19 cellular contexts compared by ENCODE assay signal in the genomic region with DNA sequence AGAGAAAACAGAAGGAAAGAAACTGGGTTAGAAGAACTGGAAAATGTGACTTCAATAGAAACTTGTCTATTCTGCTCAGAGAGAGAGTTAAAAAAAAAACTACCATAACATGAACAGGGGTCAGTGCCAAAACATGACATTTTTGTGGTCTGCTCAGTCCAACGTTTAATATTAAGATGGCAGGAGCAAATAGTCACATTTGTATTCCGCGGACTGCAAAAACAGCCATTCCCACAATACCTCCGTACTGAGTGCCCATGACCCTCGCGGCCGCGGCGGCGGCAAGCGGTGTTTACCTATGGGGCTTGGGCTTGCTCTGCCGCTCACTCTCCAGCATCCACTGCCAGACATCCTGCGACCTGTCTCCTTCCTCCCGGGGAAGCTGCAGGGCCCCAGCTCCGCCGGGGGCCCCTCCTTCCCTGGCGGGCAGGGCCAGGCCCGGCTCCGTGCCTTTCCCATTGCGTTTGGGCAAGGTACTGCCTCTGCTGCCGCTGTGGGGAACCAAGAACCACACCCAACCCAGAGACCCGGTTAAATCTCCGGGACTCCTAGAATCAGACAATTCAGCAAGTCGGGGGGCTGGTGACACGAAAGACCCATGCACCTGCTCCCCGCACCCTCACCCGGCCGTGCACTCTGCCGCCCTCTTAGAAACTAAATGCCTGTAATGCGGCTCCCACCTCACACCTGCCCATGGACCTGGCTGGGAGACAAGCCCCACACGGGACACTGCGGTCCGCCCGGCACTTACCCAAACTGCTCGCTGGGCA.
"Had no signal": no experiment of that assay in that cellular context is flagged by ENCODE, and none has a peak within 500 bp of the region (broad histone marks: within the 10 kb centered on the region; RNA-seq: fewer than 3 reads in every experiment).

No MANE protein-coding gene starts in this region.

- H3K4me1 Mint-ChIP-seq: activated B cell treated with CpG ODN at 0.5 μM for 24 hours had no signal

- ATAC-seq: right cardiac atrium, upper lobe of right lung had no signal

- H3K27me3 Mint-ChIP-seq: activated B cell treated with CpG ODN at 0.5 μM for 24 hours had no signal

- H3K4me3 ChIP-seq: prostate gland, thoracic aorta, upper lobe of right lung had no signal

- H3K4me1 ChIP-seq: prostate gland had no signal

- H3K27ac Mint-ChIP-seq: activated B cell treated with CpG ODN at 0.5 μM for 24 hours; activated naive CD8-positive, alpha-beta T cell treated with anti-CD3 and anti-CD28 coated beads, Interleukin-2, amount 10 ng/mL, durations not matched to agents 7 days and 5 days; dendritic cell treated with granulocyte-macrophage colony-stimulating factor and Interleukin-4, amounts not matched to agents 40 ng/mL and 50 ng/mL, for 4 days; T-helper 1 cell treated with Interleukin-12 subunit alpha and Interleukin-12 subunit beta and Interleukin-4 antibody, amounts not matched to agents 30 μg/mL and 1 μg/mL, for 36 hours had no signal

- H3K4me3 Mint-ChIP-seq: activated B cell treated with CpG ODN at 0.5 μM for 24 hours; activated naive CD8-positive, alpha-beta T cell treated with anti-CD3 and anti-CD28 coated beads, Interleukin-2, amount 10 ng/mL, durations not matched to agents 7 days and 5 days; dendritic cell treated with granulocyte-macrophage colony-stimulating factor and Interleukin-4, amounts not matched to agents 40 ng/mL and 50 ng/mL, for 4 days; nephron; T-helper 1 cell treated with Interleukin-12 subunit alpha and Interleukin-12 subunit beta and Interleukin-4 antibody, amounts not matched to agents 30 μg/mL and 1 μg/mL, for 36 hours had no signal

- H3K27me3 ChIP-seq: upper lobe of right lung had no signal

- H3K9me3 ChIP-seq: prostate gland, thoracic aorta, upper lobe of right lung had no signal

- DNase-seq: activated B cell treated with CpG ODN at 0.5 μM for 24 hours; activated CD4-positive, alpha-beta T cell treated with anti-CD3 and anti-CD28 coated beads for 48 hours; activated CD8-positive, alpha-beta memory T cell treated with anti-CD3 and anti-CD28 coated beads, Interleukin-2, amount 50 U/mL, for 48 hours; activated gamma-delta T cell treated with Interleukin-2 at 50 U/mL for 16 hours; activated naive CD8-positive, alpha-beta T cell treated with anti-CD3 and anti-CD28 coated beads, Interleukin-2, amount 10 ng/mL, durations not matched to agents 7 days and 5 days; erythroblast; mesendoderm; occipital lobe; right cardiac atrium; small intestine; stimulated activated CD4-positive, alpha-beta T cell treated with anti-CD3 and anti-CD28 coated beads, Interleukin-4, amount 100 ng/mL, for 4 hours; stimulated activated CD8-positive, alpha-beta memory T cell treated with anti-CD3 and anti-CD28 coated beads, Interleukin-4, amount 100 ng/mL, for 48 hours; stimulated activated naive CD4-positive, alpha-beta T cell treated with Interleukin-2 at 50 U/mL for 16 hours; upper lobe of right lung had no signal

- H3K9me3 Mint-ChIP-seq: activated B cell treated with CpG ODN at 0.5 μM for 24 hours; activated naive CD8-positive, alpha-beta T cell treated with anti-CD3 and anti-CD28 coated beads, Interleukin-2, amount 10 ng/mL, durations not matched to agents 7 days and 5 days; dendritic cell treated with granulocyte-macrophage colony-stimulating factor and Interleukin-4, amounts not matched to agents 40 ng/mL and 50 ng/mL, for 4 days; nephron; T-helper 1 cell treated with Interleukin-12 subunit alpha and Interleukin-12 subunit beta and Interleukin-4 antibody, amounts not matched to agents 30 μg/mL and 1 μg/mL, for 36 hours had no signal

- H3K27ac ChIP-seq: prostate gland, upper lobe of right lung had no signal
